ENCODE assay signal across 9 cellular contexts in genomic region chr1:40783001-40783905, GRCh38. TPM values are rescaled to one million over a fixed set of nuclear protein-coding genes. Genes with fewer than 3 reads are reported as not detected.
DNase-seq lines count a peak whose midpoint lies in the region; ATAC-seq and TF ChIP-seq lines count a peak whose summit lies in the region.
"Had no signal": no experiment of that assay in that cellular context is flagged by ENCODE, and none has a peak within 500 bp of the region (broad histone marks: within the 10 kb centered on the region; RNA-seq: fewer than 3 reads in every experiment).

TSS of gene KCNQ4 (plus strand) at chr1:40783787. CDS start at chr1:40784094, 307 bp downstream.

- H3K27me3 Mint-ChIP-seq in activated naive CD8-positive, alpha-beta T cell treated with anti-CD3 and anti-CD28 coated beads, Interleukin-2, amount 10 ng/mL, durations not matched to agents 7 days and 5 days = peaks cover 34% of the 10 kb centered on the region

- no peaks in the 10 kb centered on the region for H3K27me3 ChIP-seq in left ventricle myocardium inferior (ENCODE audit: low read depth)

- H3K4me1 ChIP-seq in left ventricle myocardium inferior = peaks cover 39% of the 10 kb centered on the region

- peaks cover 28% of the 10 kb centered on the region for H3K4me1 Mint-ChIP-seq in activated naive CD8-positive, alpha-beta T cell treated with anti-CD3 and anti-CD28 coated beads, Interleukin-2, amount 10 ng/mL, durations not matched to agents 7 days and 5 days

- TF ChIP-seq CTCF in left ventricle myocardium inferior (IDR thresholded peaks at IDR 0.05; ENCODE audit: borderline replicate concordance) = no peak
- no peak for TF ChIP-seq CTCF in retinal pigment epithelial cell (conservative IDR thresholded peaks at IDR 0.05; ENCODE audit: low read depth, low read length)

- peak; percentile 47 for DNase-seq in G401 (ENCODE audit: low spot score)
- DNase-seq in NCI-H2029 treated with DMSO at 0.1 percent for 48 hours (lab: John Stamatoyannopoulos, UW) = peak; percentile 81
- peak; percentile 56 for DNase-seq in activated naive CD8-positive, alpha-beta T cell treated with anti-CD3 and anti-CD28 coated beads, Interleukin-2, amount 10 ng/mL, durations not matched to agents 7 days and 5 days
- peak; percentile 60 for DNase-seq in left ventricle myocardium inferior
- DNase-seq in retinal pigment epithelial cell (ENCODE audit: low read depth) = no peak
- DNase-seq in NK-92 treated with Interleukin-12 subunit alpha and Interleukin-12 subunit beta, amount 100 ng/mL, for 24 hours (lab: John Stamatoyannopoulos, UW) = no peak

- H3K9me3 ChIP-seq in left ventricle myocardium inferior (replicated peaks) = no peaks in the 10 kb centered on the region
- H3K9me3 ChIP-seq: SJSA1 had no signal

- ATAC-seq in activated naive CD8-positive, alpha-beta T cell treated with anti-CD3 and anti-CD28 coated beads, Interleukin-2, amount 10 ng/mL, durations not matched to agents 7 days and 5 days (ENCODE audit: low read depth) = peak; percentile 38
- ATAC-seq in GM18502 (IDR thresholded peaks at IDR 0.05; ENCODE audit: poor library complexity, unreplicated experiment) = no peak
- no peak for ATAC-seq in HG03342 (IDR thresholded peaks at IDR 0.05; ENCODE audit: unreplicated experiment)

- intact Hi-C loops in left ventricle myocardium inferior (cut with micrococcal nuclease) = no loop called here

- H3K27ac ChIP-seq in left ventricle myocardium inferior (replicated peaks) = peak within 1 kb of the TSS; percentile 67
- H3K27ac ChIP-seq: SJSA1 had no signal

- no peaks in the 10 kb centered on the region for H3K9me3 Mint-ChIP-seq in activated naive CD8-positive, alpha-beta T cell treated with anti-CD3 and anti-CD28 coated beads, Interleukin-2, amount 10 ng/mL, durations not matched to agents 7 days and 5 days

- POLR2A ChIA-PET in activated naive CD8-positive, alpha-beta T cell treated with anti-CD3 and anti-CD28 coated beads, Interleukin-2, amount 10 ng/mL, durations not matched to agents 7 days and 5 days (lab: Charles Lee) = interaction anchor here (0.6 to 1.0 kb wide), 2 partner anchors 9 to 99 kb away, joined by 3 read pairs; no protein-coding TSS in a partner anchor

- H3K4me3 ChIP-seq in left ventricle myocardium inferior = peak within 1 kb of the TSS; percentile 70
- H3K4me3 ChIP-seq in retinal pigment epithelial cell (ENCODE audit: low read length) = peak within 1 kb of the TSS; percentile 39
- H3K4me3 ChIP-seq: SJSA1 had no signal

- no peaks in the 10 kb centered on the region for H3K36me3 ChIP-seq in left ventricle myocardium inferior
- H3K36me3 ChIP-seq: SJSA1 had no signal

- H3K27ac Mint-ChIP-seq in activated naive CD8-positive, alpha-beta T cell treated with anti-CD3 and anti-CD28 coated beads, Interleukin-2, amount 10 ng/mL, durations not matched to agents 7 days and 5 days = peak within 1 kb of the TSS; percentile 38

- H3K36me3 Mint-ChIP-seq in activated naive CD8-positive, alpha-beta T cell treated with anti-CD3 and anti-CD28 coated beads, Interleukin-2, amount 10 ng/mL, durations not matched to agents 7 days and 5 days = peaks cover 6% of the 10 kb centered on the region

- in situ Hi-C loops in G401 (cut with HindIII; ENCODE audit: low sequenced_read_pairs) = loop anchor here (10.0 kb wide), 1 partner anchor 162 kb away; no protein-coding TSS in a partner anchor

- H3K4me3 Mint-ChIP-seq in activated naive CD8-positive, alpha-beta T cell treated with anti-CD3 and anti-CD28 coated beads, Interleukin-2, amount 10 ng/mL, durations not matched to agents 7 days and 5 days = peak within 1 kb of the TSS; percentile 76

RNA-seq across cellular contexts. Expression of gene KCNQ4, which starts in this region (rescaled TPM):
- 0.61 and 1.2 TPM in 2 replicates for total RNA-seq in G401 (2014; rRNA removed; shearing (Covaris generic))
- 1 to 10 TPM; 1.2 to 1.5 TPM for total RNA-seq in activated naive CD8-positive, alpha-beta T cell treated with anti-CD3 and anti-CD28 coated beads, Interleukin-2, amount 10 ng/mL, durations not matched to agents 7 days and 5 days
- total RNA-seq in left ventricle myocardium inferior = 1.5 TPM

Comparison
In these comparisons a context has a peak if more than half of its experiments do, and no peak if none do; other contexts are left out.
1. DNase-seq: peak in G401 (single experiment), NCI-H2029 treated with DMSO at 0.1 percent for 48 hours (single experiment), activated naive CD8-positive, alpha-beta T cell treated with anti-CD3 and anti-CD28 coated beads, Interleukin-2, amount 10 ng/mL, durations not matched to agents 7 days and 5 days (single experiment) and left ventricle myocardium inferior (single experiment); none in retinal pigment epithelial cell (single experiment) and NK-92 treated with Interleukin-12 subunit alpha and Interleukin-12 subunit beta, amount 100 ng/mL, for 24 hours (single experiment).